Comparison of ENCODE assay signal across 10 cellular contexts in genomic region chr1:163094182-163094581, GRCh38. TPM values are rescaled to one million over a fixed set of nuclear protein-coding genes. Genes with fewer than 3 reads are reported as not detected.
A peak's percentile ranks its signal among the peaks of the same experiment; 100 is the strongest.
DNase-seq lines count a peak whose midpoint lies in the region; TF ChIP-seq lines count a peak whose summit lies in the region.
"Had no signal": no experiment of that assay in that cellular context is flagged by ENCODE, and none has a peak within 500 bp of the region (broad histone marks: within the 10 kb centered on the region; RNA-seq: fewer than 3 reads in every experiment).

No MANE protein-coding gene starts in this region.

- H3K79me2 ChIP-seq in osteoblast (ENCODE audit: insufficient read depth, low read length) = no peaks in the 10 kb centered on the region

- no peak for TF ChIP-seq CTCF in choroid plexus epithelial cell (conservative IDR thresholded peaks at IDR 0.05; ENCODE audit: low read depth, low read length)
- TF ChIP-seq CTCF in osteoblast (IDR thresholded peaks at IDR 0.05; ENCODE audit: extremely low read depth, low read depth, low read length) = no peak

- peaks cover 14% of the 10 kb centered on the region for H3K4me1 ChIP-seq in osteoblast (ENCODE audit: insufficient read depth, low read length)

- no peaks in the 10 kb centered on the region for H4K20me1 ChIP-seq in osteoblast (ENCODE audit: insufficient read depth, low read length)

- DNase-seq in NCI-H146 treated with DMSO at 0.1 percent for 48 hours (lab: John Stamatoyannopoulos, UW; ENCODE audit: unreplicated experiment) (peak; percentile 3), NCI-H146 (lab: John Stamatoyannopoulos, UW) (no peak), choroid plexus epithelial cell (ENCODE audit: low read depth) (peak; percentile 23), osteoblast (ENCODE audit: insufficient read length, low spot score, missing footprints) (no peak), NCI-H2227 (lab: John Stamatoyannopoulos, UW; ENCODE audit: unreplicated experiment) (no peak), SKM-1 (lab: John Stamatoyannopoulos, UW; ENCODE audit: unreplicated experiment) (no peak), D341Med (ENCODE audit: low spot score) (no peak)
- DNase-seq: CD8-positive, alpha-beta T cell; COR-L47 had no signal

- no peaks in the 10 kb centered on the region for H3K27me3 ChIP-seq in osteoblast (ENCODE audit: insufficient read depth, low read length)

- peak overlapping the region; percentile 32 for H3K4me2 ChIP-seq in osteoblast (ENCODE audit: insufficient read depth, low read length)

- no peaks in the 10 kb centered on the region for H3K9me3 ChIP-seq in osteoblast (ENCODE audit: low read depth, low read length)

- H3K27ac ChIP-seq in osteoblast (ENCODE audit: low read depth, low read length) = no peak overlapping the region
- H3K27ac ChIP-seq: 22Rv1 had no signal

- no peak overlapping the region for H2AFZ ChIP-seq in osteoblast (ENCODE audit: low read length)

- H3K36me3 ChIP-seq in osteoblast (ENCODE audit: insufficient read depth, low read length) = no peaks in the 10 kb centered on the region

- no peak overlapping the region for H3K4me3 ChIP-seq in choroid plexus epithelial cell (ENCODE audit: low read depth, low read length)
- no peak overlapping the region for H3K4me3 ChIP-seq in osteoblast (ENCODE audit: insufficient read depth, low read length)

RNA-seq across cellular contexts. Expression of gene RGS4, which starts 25.0 kb away (rescaled TPM):
- 130 and 142 TPM in 2 replicates for total RNA-seq in osteoblast
- total RNA-seq: CD8-positive, alpha-beta T cell had no signal

Comparison
In these comparisons a context has a peak if more than half of its experiments do, and no peak if none do; other contexts are left out.
1. DNase-seq: peak in NCI-H146 treated with DMSO at 0.1 percent for 48 hours (single experiment) and choroid plexus epithelial cell (single experiment); none in NCI-H146 (single experiment), osteoblast (single experiment), NCI-H2227 (single experiment), SKM-1 (single experiment) and D341Med (single experiment).